8 cellular contexts compared by ENCODE assay signal in the genomic region with DNA sequence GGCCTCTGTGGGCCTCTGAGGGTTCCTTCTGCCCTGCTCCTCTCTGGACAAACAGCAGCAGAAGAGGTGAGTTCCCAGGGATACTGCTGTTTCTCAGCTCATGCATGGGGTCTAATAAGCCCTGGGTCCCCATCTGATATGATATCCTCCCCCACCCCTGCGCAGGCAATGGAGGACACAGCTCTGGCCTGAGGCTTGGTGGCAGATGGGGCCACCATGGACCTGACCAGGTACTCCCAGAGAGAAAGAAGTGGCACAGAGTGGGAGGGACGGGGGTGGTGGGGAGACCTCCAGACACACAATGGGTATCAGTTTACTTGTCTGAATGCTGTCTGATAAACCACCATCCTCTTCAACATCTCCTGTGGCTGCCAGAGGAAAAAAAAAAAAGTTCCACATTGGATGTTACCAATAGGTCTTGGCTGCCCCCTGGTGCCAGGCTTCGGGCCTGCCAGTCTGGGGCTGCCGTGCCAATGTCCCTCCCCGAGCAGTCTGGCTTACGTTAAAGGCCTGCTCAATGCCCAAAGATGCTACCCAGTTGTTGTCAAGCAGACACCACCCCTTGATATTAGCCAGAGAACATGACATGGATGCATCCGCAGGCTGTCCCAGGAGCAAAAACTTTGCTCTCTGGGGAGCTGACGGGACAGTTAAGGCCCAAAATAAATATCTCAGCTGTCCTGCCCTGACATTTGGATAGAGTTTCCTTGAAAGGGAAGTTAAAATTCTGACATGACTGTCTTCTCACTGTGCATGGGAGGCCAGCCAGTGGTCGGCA. TPM values are rescaled to one million over a fixed set of nuclear protein-coding genes. Genes with fewer than 3 reads are reported as not detected.
A peak's percentile ranks its signal among the peaks of the same experiment; 100 is the strongest.
DNase-seq lines count a peak whose midpoint lies in the region; FAIRE-seq and TF ChIP-seq lines count a peak whose summit lies in the region.

No MANE protein-coding gene starts in this region.

- H3K27me3 ChIP-seq in KMS-11 (ENCODE audit: insufficient read depth, low read depth) (no peaks in the 10 kb centered on the region), OCI-LY1 (ENCODE audit: insufficient read depth, low read length) (no peaks in the 10 kb centered on the region), esophagus squamous epithelium (peaks cover 0 to 9% (median 0%) of the 10 kb centered on the region in 4 donors)

- no peak overlapping the region for H2AFZ ChIP-seq in KMS-11 (ENCODE audit: low read depth)
- no peak overlapping the region for H2AFZ ChIP-seq in OCI-LY1 (ENCODE audit: low read length)

- H3K4me3 ChIP-seq in KMS-11 (IDR thresholded peaks at IDR 0.05; ENCODE audit: insufficient read depth, low read depth, low read length) (no peak overlapping the region), OCI-LY1 (ENCODE audit: low read depth, low read length, poor library complexity, severe bottlenecking) (no peak overlapping the region), esophagus squamous epithelium (no peak overlapping the region)

- no peak overlapping the region for H3K27ac Mint-ChIP-seq in nephron progenitor cell

- no peak overlapping the region for H3K4me3 Mint-ChIP-seq in nephron progenitor cell

- no peak overlapping the region for H3K9ac ChIP-seq in KMS-11
- no peak overlapping the region for H3K9ac ChIP-seq in OCI-LY1 (ENCODE audit: low read length)

- peak; percentile 30 for DNase-seq in AG09319 (ENCODE audit: extremely low read depth, low read depth)
- DNase-seq in GM19239 (ENCODE audit: insufficient read length, low spot score): peak; percentile 64
- DNase-seq in activated T-cell treated with anti-CD3 and anti-CD28 coated beads, Interleukin-2, amount 50 U/mL, for 1 hour: peak; percentile 82
- DNase-seq in esophagus squamous epithelium (lab: John Stamatoyannopoulos, UW): peak; percentile 13
- DNase-seq in nephron progenitor cell: peak; percentile 86
- DNase-seq in stimulated activated naive CD4-positive, alpha-beta T cell treated with Interleukin-2 at 50 U/mL for 16 hours (lab: John Stamatoyannopoulos, UW): peak; percentile 67

- peaks cover 22% of the 10 kb centered on the region for H3K27me3 Mint-ChIP-seq in nephron progenitor cell (ENCODE audit: low read depth, poor library complexity)

- H3K9me2 ChIP-seq in OCI-LY1 (ENCODE audit: low read depth, low read length): no peaks in the 10 kb centered on the region

- H3K27ac ChIP-seq in KMS-11: no peak overlapping the region
- H3K27ac ChIP-seq in OCI-LY1 (ENCODE audit: low read depth, low read length, poor library complexity, severe bottlenecking): no peak overlapping the region
- H3K27ac ChIP-seq in esophagus squamous epithelium: no peak overlapping the region

- intact Hi-C loops in esophagus squamous epithelium (cut with DNase I): loop anchor here (5.0 to 10.0 kb wide), 2 partner anchors 117 to 280 kb away; a partner anchor contains a TSS

- H3K4me2 ChIP-seq in KMS-11 (no peak overlapping the region), OCI-LY1 (ENCODE audit: low read length) (no peak overlapping the region)

- H3K9me3 Mint-ChIP-seq in nephron progenitor cell: no peaks in the 10 kb centered on the region

- no peaks in the 10 kb centered on the region for H4K20me1 ChIP-seq in KMS-11 (ENCODE audit: insufficient read depth)
- no peaks in the 10 kb centered on the region for H4K20me1 ChIP-seq in OCI-LY1 (ENCODE audit: insufficient read depth, low read length)

- H3K4me1 ChIP-seq in KMS-11 (ENCODE audit: low read depth, poor library complexity, severe bottlenecking): no peaks in the 10 kb centered on the region
- no peaks in the 10 kb centered on the region for H3K4me1 ChIP-seq in OCI-LY1 (ENCODE audit: insufficient read depth, low read length, severe bottlenecking)
- H3K4me1 ChIP-seq in esophagus squamous epithelium: no peaks in the 10 kb centered on the region

- no peaks in the 10 kb centered on the region for H3K36me3 Mint-ChIP-seq in nephron progenitor cell (ENCODE audit: low read depth)

- 0 to 16% methylated on average over 2 to 5 of the region's 9 CpGs for WGBS in esophagus squamous epithelium, 2 donors

- H3K9me3 ChIP-seq in OCI-LY1 (ENCODE audit: low read length): no peaks in the 10 kb centered on the region
- H3K9me3 ChIP-seq in esophagus squamous epithelium: no peaks in the 10 kb centered on the region

- H3K79me2 ChIP-seq in KMS-11 (ENCODE audit: insufficient read depth, low read depth) (no peaks in the 10 kb centered on the region), OCI-LY1 (ENCODE audit: insufficient read depth, low read length) (no peaks in the 10 kb centered on the region)

- no peaks in the 10 kb centered on the region for H3F3A ChIP-seq in OCI-LY1 (ENCODE audit: insufficient read depth, low read length)

- peak; percentile 80 for FAIRE-seq in GM19239 (lab: Jason Lieb, UNC)

- TF ChIP-seq POLR2A in esophagus squamous epithelium (IDR thresholded peaks at IDR 0.05): no peak

- H3K36me3 ChIP-seq in KMS-11 (ENCODE audit: insufficient read depth): no peaks in the 10 kb centered on the region
- H3K36me3 ChIP-seq in OCI-LY1 (ENCODE audit: insufficient read depth, low read length): no peaks in the 10 kb centered on the region
- H3K36me3 ChIP-seq in esophagus squamous epithelium: no peaks in the 10 kb centered on the region

- peak; percentile 91 for TF ChIP-seq CTCF in AG09319 (IDR thresholded peaks at IDR 0.05; ENCODE audit: low read depth, low read length)
- TF ChIP-seq CTCF in KMS-11 (conservative IDR thresholded peaks at IDR 0.05; ENCODE audit: low read depth, low read length): peak; percentile 89
- TF ChIP-seq CTCF in OCI-LY1 (IDR thresholded peaks at IDR 0.05; ENCODE audit: low read length): peak; percentile 88
- TF ChIP-seq CTCF in esophagus squamous epithelium (IDR thresholded peaks at IDR 0.05): peak; percentile 69 to 89 (median 83)
- TF ChIP-seq CTCF in nephron progenitor cell (IDR thresholded peaks at IDR 0.05): peak; percentile 92

- peaks cover 8% of the 10 kb centered on the region for H3K4me1 Mint-ChIP-seq in nephron progenitor cell

RNA-seq across cellular contexts. Expression of a gene that starts 27.9 kb away (rescaled TPM):
- total RNA-seq in esophagus squamous epithelium: under 1 TPM in 1 of 4 donors, not detected in 3; under 0.01 TPM

RNA-seq across cellular contexts. Expression of a gene that starts 39.7 kb away (rescaled TPM):
- total RNA-seq in esophagus squamous epithelium: not detected

RNA-seq across cellular contexts. Expression of a gene that starts 42.5 kb away (rescaled TPM):
- total RNA-seq in esophagus squamous epithelium: not detected

Comparison
In these comparisons a context has a peak if more than half of its experiments do, and no peak if none do; other contexts are left out.
1. DNase-seq: peak in every context shown above with its lines; median percentile 86 in nephron progenitor cell; 82 in activated T-cell treated with anti-CD3 and anti-CD28 coated beads, Interleukin-2, amount 50 U/mL, for 1 hour; 67 in stimulated activated naive CD4-positive, alpha-beta T cell treated with Interleukin-2 at 50 U/mL for 16 hours; 64 in GM19239; 30 in AG09319; 13 in esophagus squamous epithelium.